In the genomic region with DNA sequence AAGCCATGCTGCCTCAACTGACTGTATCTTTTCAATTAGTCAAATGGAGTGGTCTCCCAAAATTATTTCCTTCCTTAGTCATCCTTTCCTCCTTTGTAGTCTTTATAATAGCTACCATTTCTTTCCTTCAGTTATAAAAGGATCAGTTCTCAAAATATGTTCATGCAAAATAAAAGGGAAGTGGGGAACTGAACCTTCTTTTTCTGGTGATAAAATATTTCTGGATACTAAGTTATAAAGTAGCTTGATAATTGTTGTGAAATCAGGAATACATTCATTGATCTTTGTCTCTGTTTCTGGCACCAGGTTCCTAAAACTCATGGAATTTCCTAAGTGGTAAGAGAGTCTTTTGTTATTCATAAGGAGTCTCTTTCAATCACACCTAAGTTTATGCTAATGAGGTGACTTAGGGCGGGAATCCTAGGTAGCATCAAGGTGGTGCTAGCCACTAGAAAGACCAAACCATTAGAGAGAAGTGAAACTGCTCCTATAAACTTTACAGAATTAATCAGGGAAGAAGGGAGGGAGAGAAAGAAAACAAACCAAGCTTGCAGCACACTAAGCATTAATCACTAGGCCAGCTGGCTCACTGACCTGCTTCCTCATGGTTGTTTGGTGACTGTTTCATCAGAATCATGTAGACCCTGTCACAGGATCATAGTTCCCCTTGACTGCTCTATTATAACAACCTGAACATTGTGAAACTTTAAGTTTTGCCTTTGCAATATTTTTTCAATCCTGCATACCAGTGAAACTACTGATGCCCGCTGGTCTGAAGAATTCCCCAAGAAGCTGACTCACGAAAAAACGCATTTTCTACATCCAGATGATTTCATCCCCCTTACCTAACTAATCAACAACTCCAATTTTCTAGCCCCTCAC, we compare ENCODE assay signal across 10 cellular contexts.
DNase-seq lines count a peak whose midpoint lies in the region; ATAC-seq and TF ChIP-seq lines count a peak whose summit lies in the region.
"Had no signal": no experiment of that assay in that cellular context is flagged by ENCODE, and none has a peak within 500 bp of the region (broad histone marks: within the 10 kb centered on the region; RNA-seq: fewer than 3 reads in every experiment).

No MANE protein-coding gene starts in this region.

- H3K9me2 ChIP-seq in PC-9 (ENCODE audit: insufficient read depth), result no peaks in the 10 kb centered on the region

- peaks cover 23% of the 10 kb centered on the region for H3K4me1 Mint-ChIP-seq in osteocyte (ENCODE audit: unreplicated experiment)
- H3K4me1 Mint-ChIP-seq in stimulated activated memory B cell treated with anti-CD40 and anti-IgM and Interleukin-4, amounts not matched to agents 10 μg/mL and 1 μg/mL and 100 μg/mL, for 72 hours, result no peaks in the 10 kb centered on the region
- H3K4me1 Mint-ChIP-seq: memory B cell had no signal

- H3K27me3 ChIP-seq in PC-9 (ENCODE audit: insufficient read depth, low read depth), result no peaks in the 10 kb centered on the region

- peak overlapping the region; percentile 68 for H3K27ac ChIP-seq in PC-9

- H3K36me3 ChIP-seq in PC-9 (ENCODE audit: low read depth), result no peaks in the 10 kb centered on the region

- H3K9me3 Mint-ChIP-seq in osteocyte (ENCODE audit: unreplicated experiment), result peaks cover 8% of the 10 kb centered on the region
- no peaks in the 10 kb centered on the region for H3K9me3 Mint-ChIP-seq in stimulated activated memory B cell treated with anti-CD40 and anti-IgM and Interleukin-4, amounts not matched to agents 10 μg/mL and 1 μg/mL and 100 μg/mL, for 72 hours
- H3K9me3 Mint-ChIP-seq: memory B cell had no signal

- CTCF ChIA-PET in PC-9 (lab: Charles Lee), result no interaction called here

- peak overlapping the region; percentile 23 for H3K4me2 ChIP-seq in PC-9

- H3K27me3 Mint-ChIP-seq in osteocyte (ENCODE audit: unreplicated experiment), result no peaks in the 10 kb centered on the region
- H3K27me3 Mint-ChIP-seq in stimulated activated memory B cell treated with anti-CD40 and anti-IgM and Interleukin-4, amounts not matched to agents 10 μg/mL and 1 μg/mL and 100 μg/mL, for 72 hours, result peaks cover 8% of the 10 kb centered on the region
- H3K27me3 Mint-ChIP-seq: memory B cell had no signal

- H3K79me2 ChIP-seq in PC-9 (ENCODE audit: low read depth), result no peaks in the 10 kb centered on the region

- DNase-seq in EL (peak; percentile 96), PC-9 (peak; percentile 25 to 75), fibroblast of peridontal ligament (ENCODE audit: extremely low read depth) (peak; percentile 99), osteocyte (ENCODE audit: extremely low spot score, unreplicated experiment) (no peak)
- DNase-seq: T-helper 9 cell had no signal

- H3K4me3 ChIP-seq in PC-9, result no peak overlapping the region

- H3K4me3 Mint-ChIP-seq in osteocyte (ENCODE audit: unreplicated experiment), result no peak overlapping the region
- H3K4me3 Mint-ChIP-seq in stimulated activated memory B cell treated with anti-CD40 and anti-IgM and Interleukin-4, amounts not matched to agents 10 μg/mL and 1 μg/mL and 100 μg/mL, for 72 hours, result no peak overlapping the region
- H3K4me3 Mint-ChIP-seq: memory B cell had no signal

- no peaks in the 10 kb centered on the region for H4K20me1 ChIP-seq in PC-9 (ENCODE audit: insufficient read depth)

- POLR2A ChIA-PET in PC-9 (lab: Charles Lee; ENCODE audit: unreplicated experiment), result interaction anchor here (0.7 kb wide), 2 partner anchors 9 to 161 kb away, joined by 3 to 6 read pairs; no protein-coding TSS in a partner anchor

- no TSS peak for BruUV-seq in PC-9 (replicated peaks; lab: Mats Ljungman, UMichigan)

- H3K27ac Mint-ChIP-seq in osteocyte (ENCODE audit: unreplicated experiment), result peak overlapping the region; percentile 89
- no peak overlapping the region for H3K27ac Mint-ChIP-seq in stimulated activated memory B cell treated with anti-CD40 and anti-IgM and Interleukin-4, amounts not matched to agents 10 μg/mL and 1 μg/mL and 100 μg/mL, for 72 hours
- H3K27ac Mint-ChIP-seq: memory B cell had no signal

- peaks cover 13% of the 10 kb centered on the region; the same call in 1 of the 2 replicates for H3F3A ChIP-seq in PC-9 (ENCODE audit: insufficient read depth, low read depth)

- ATAC-seq in GM18858 (IDR thresholded peaks at IDR 0.05; ENCODE audit: unreplicated experiment) (no peak), GM18502 (IDR thresholded peaks at IDR 0.05; ENCODE audit: poor library complexity, unreplicated experiment) (no peak), GM18517 (IDR thresholded peaks at IDR 0.05; ENCODE audit: unreplicated experiment) (no peak)
- no peak for ATAC-seq in stimulated activated memory B cell treated with anti-CD40 and anti-IgM and Interleukin-4, amounts not matched to agents 10 μg/mL and 1 μg/mL and 100 μg/mL, for 72 hours

- TF ChIP-seq CTCF in PC-9 (conservative IDR thresholded peaks at IDR 0.05) (no peak), osteocyte (IDR thresholded peaks at IDR 0.05) (no peak)

- peaks cover 6% of the 10 kb centered on the region; the same call in 1 of the 2 replicates for H3K9me3 ChIP-seq in PC-9 (ENCODE audit: insufficient read depth, low read depth)

- peak overlapping the region; percentile 34; the same call in 1 of the 2 replicates for H2AFZ ChIP-seq in PC-9

- H3K4me1 ChIP-seq in PC-9 (replicated peaks; ENCODE audit: insufficient read depth), result peaks cover 12% of the 10 kb centered on the region; the same call in 1 of the 2 replicates

- intact Hi-C loops in PC-9 (cut with micrococcal nuclease; ENCODE audit: unreplicated experiment), result loop anchor here (10.0 kb wide), 1 partner anchor 905 kb away; no protein-coding TSS in a partner anchor

- H3K36me3 Mint-ChIP-seq in osteocyte (ENCODE audit: unreplicated experiment), result peaks cover 7% of the 10 kb centered on the region
- no peaks in the 10 kb centered on the region for H3K36me3 Mint-ChIP-seq in stimulated activated memory B cell treated with anti-CD40 and anti-IgM and Interleukin-4, amounts not matched to agents 10 μg/mL and 1 μg/mL and 100 μg/mL, for 72 hours
- H3K36me3 Mint-ChIP-seq: memory B cell had no signal
